In genomic region chr7:2231992-2232765, GRCh38 we compare ENCODE assay signal across 8 cellular contexts. TPM values are rescaled to one million over a fixed set of nuclear protein-coding genes. Genes with fewer than 3 reads are reported as not detected.
DNase-seq lines count a peak whose midpoint lies in the region; ATAC-seq and TF ChIP-seq lines count a peak whose summit lies in the region.

No MANE protein-coding gene starts in this region.

- intact Hi-C loops in aorta (cut with DNase I), result no loop called here

- ATAC-seq in GM18909 (IDR thresholded peaks at IDR 0.05; ENCODE audit: poor library complexity, unreplicated experiment), result peak; percentile 38
- ATAC-seq in HG03139 (IDR thresholded peaks at IDR 0.05; ENCODE audit: unreplicated experiment), result peak; percentile 16
- ATAC-seq in aorta (ENCODE audit: low FRiP score), result peak; percentile 44
- ATAC-seq in HG02970 (IDR thresholded peaks at IDR 0.05; ENCODE audit: low FRiP score, unreplicated experiment), result no peak

- no peak overlapping the region for H3K27ac ChIP-seq in AG04450 (ENCODE audit: low read depth, low read length)
- no peak overlapping the region for H3K27ac ChIP-seq in aorta (ENCODE audit: low read depth in 1 of 2, low read length in 2 of 2)

- no peak for TF ChIP-seq CTCF in AG04450 (IDR thresholded peaks at IDR 0.05; ENCODE audit: low read depth, low read length)

- H3K27me3 ChIP-seq in AG04450 (ENCODE audit: control insufficient read depth, insufficient read depth, low read length), result no peaks in the 10 kb centered on the region
- H3K27me3 ChIP-seq in mononuclear cell (ENCODE audit: insufficient read depth, low read length), result no peaks in the 10 kb centered on the region
- H3K27me3 ChIP-seq in aorta (ENCODE audit: control insufficient read depth in 1 of 2, insufficient read depth in 2 of 2, low read length in 1 of 2), result no peaks in the 10 kb centered on the region

- CTCF ChIA-PET in AG04450 (lab: Charles Lee), result interaction anchor here (2.3 kb wide), 1 partner anchor 116 kb away, joined by 10 read pairs; no protein-coding TSS in a partner anchor

- 2 to 3% methylated on average over 29 to 46 of the region's 46 CpGs for WGBS in aorta, 2 donors

- H3K4me1 ChIP-seq in mononuclear cell (ENCODE audit: insufficient read depth, low read length) (peaks cover 34% of the 10 kb centered on the region), aorta (ENCODE audit: control insufficient read depth in 1 of 2, insufficient read depth in 2 of 2, low read length in 2 of 2) (peaks cover 0 to 3% of the 10 kb centered on the region in 2 donors)

- H3K36me3 ChIP-seq in aorta (ENCODE audit: control insufficient read depth in 1 of 2, insufficient read depth in 2 of 2, low read length in 1 of 2), result no peaks in the 10 kb centered on the region

- POLR2A ChIA-PET in AG04450 (lab: Yijun Ruan, JAX), result interaction anchor here (0.6 to 2.0 kb wide), 3 partner anchors 9 to 74 kb away, joined by 3 to 5 read pairs (median 3); partner anchors contain the start of genes MRM2 and NUDT1

- DNase-seq in AG04450 (ENCODE audit: low read depth, low spot score) (no peak), T-helper 1 cell (peak in 3 of 5 donors; percentile 10 to 21 (median 13)), aorta (no peak)
- DNase-seq in effector CD8-positive, alpha-beta T cell (lab: John Stamatoyannopoulos, UW), result peak; percentile 29

- H3K4me3 ChIP-seq in AG04450 (ENCODE audit: low read depth, low read length) (peak overlapping the region; percentile 77), mononuclear cell (ENCODE audit: low read length) (peak overlapping the region; percentile 64), aorta (ENCODE audit: low read length in 2 of 2) (peak overlapping the region; percentile 78 to 98)

- no peaks in the 10 kb centered on the region for H3K9me3 ChIP-seq in AG04450 (ENCODE audit: control insufficient read depth, insufficient read depth, low read length)
- no peaks in the 10 kb centered on the region for H3K9me3 ChIP-seq in mononuclear cell (ENCODE audit: low read depth, low read length)
- H3K9me3 ChIP-seq in aorta (ENCODE audit: control insufficient read depth, low read length), result no peaks in the 10 kb centered on the region

RNA-seq across cellular contexts. Expression of gene MAD1L1, which starts 0.6 kb away (rescaled TPM):
- 11.9 and 13.5 TPM in 2 replicates for polyA plus RNA-seq in AG04450 (2011; rRNA removed)
- 21.9 and 24.0 TPM in 2 replicates for polyA minus RNA-seq in AG04450 (2011; rRNA and poly(A)+ RNA removed)
- 74.2 TPM for total RNA-seq in mononuclear cell
- total RNA-seq in aorta, result 10 to 100 TPM; 20.3 to 35.8 TPM
- polyA plus RNA-seq in aorta, result 10 to 100 TPM; 14.8 to 20.1 TPM

RNA-seq across cellular contexts. Expression of gene MRM2, which starts 9.8 kb away (rescaled TPM):
- polyA plus RNA-seq in AG04450 (2011; rRNA removed) (17.7 and 18.4 TPM in 2 replicates), aorta (10 to 100 TPM; 14.4 to 19.8 TPM)
- polyA minus RNA-seq in AG04450 (2011; rRNA and poly(A)+ RNA removed), result 8.6 and 13.1 TPM in 2 replicates
- total RNA-seq in mononuclear cell (4.4 TPM), aorta (10 to 100 TPM; 11.5 to 14.9 TPM)

RNA-seq across cellular contexts. Expression of gene NUDT1, which starts 9.8 kb away (rescaled TPM):
- 11.5 and 15.2 TPM in 2 replicates for polyA plus RNA-seq in AG04450 (2011; rRNA removed)
- 14.3 and 15.7 TPM in 2 replicates for polyA minus RNA-seq in AG04450 (2011; rRNA and poly(A)+ RNA removed)
- 10.5 TPM for total RNA-seq in mononuclear cell
- 10 to 100 TPM; 11.1 to 11.9 TPM for total RNA-seq in aorta
- 10 to 100 TPM; 21.0 to 30.8 TPM for polyA plus RNA-seq in aorta

Comparison
In these comparisons a context has a peak if more than half of its experiments do, and no peak if none do; other contexts are left out.
1. DNase-seq: peak in T-helper 1 cell (3 of 5) and effector CD8-positive, alpha-beta T cell (single experiment); none in AG04450 (single experiment) and aorta (0 of 2).
2. Peak in every context shown above with its lines, with median percentiles within 50 percentile points of each other: H3K4me3 ChIP-seq.